In the genomic region with DNA sequence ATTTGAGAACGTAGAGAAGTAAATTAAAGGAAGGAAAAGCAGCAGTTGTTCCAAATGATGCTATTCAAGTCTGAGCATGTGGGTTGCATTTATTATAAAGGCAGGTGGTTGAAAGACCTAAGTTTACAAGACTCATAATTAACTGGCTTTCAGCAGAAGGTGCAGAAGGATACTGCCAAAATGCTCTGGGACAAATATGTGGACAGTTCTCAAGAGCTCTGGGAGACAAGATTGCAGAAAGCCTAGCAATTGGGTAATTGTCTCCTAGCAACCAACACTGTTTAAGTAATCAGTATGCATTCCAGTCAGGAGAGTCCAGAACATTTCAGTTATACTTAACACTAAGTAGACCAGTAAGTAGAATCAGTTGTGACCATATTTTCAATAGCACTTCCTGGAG, we compare ENCODE assay signal across 9 cellular contexts.
A peak's percentile ranks its signal among the peaks of the same experiment; 100 is the strongest.
DNase-seq lines count a peak whose midpoint lies in the region; ATAC-seq, FAIRE-seq and TF ChIP-seq lines count a peak whose summit lies in the region.
"Had no signal": no experiment of that assay in that cellular context is flagged by ENCODE, and none has a peak within 500 bp of the region (broad histone marks: within the 10 kb centered on the region; RNA-seq: fewer than 3 reads in every experiment).

No MANE protein-coding gene starts in this region.

- H3K9ac ChIP-seq in astrocyte (ENCODE audit: low read length) (peak overlapping the region; percentile 7), neuronal stem cell (ENCODE audit: low read depth, low read length, poor library complexity) (no peak overlapping the region)

- H2BK12ac ChIP-seq in neuronal stem cell (ENCODE audit: low read length): no peak overlapping the region

- H2BK5ac ChIP-seq in neuronal stem cell (ENCODE audit: low read length): no peak overlapping the region

- H3K27ac Mint-ChIP-seq in astrocyte (ENCODE audit: unreplicated experiment): peak overlapping the region; percentile 84

- H4K20me1 ChIP-seq in astrocyte (ENCODE audit: insufficient read depth, low read length): no peaks in the 10 kb centered on the region
- H4K20me1 ChIP-seq in hepatocyte (ENCODE audit: insufficient read depth, poor library complexity, severe bottlenecking): no peaks in the 10 kb centered on the region

- ATAC-seq in HG02970 (IDR thresholded peaks at IDR 0.05; ENCODE audit: low FRiP score, unreplicated experiment): no peak

- no peak overlapping the region for H3K18ac ChIP-seq in neuronal stem cell (ENCODE audit: low read length)

- H3K79me2 ChIP-seq in astrocyte (ENCODE audit: insufficient read depth, low read length) (no peaks in the 10 kb centered on the region), hepatocyte (no peaks in the 10 kb centered on the region)

- H3K23ac ChIP-seq in neuronal stem cell (ENCODE audit: low read depth, low read length, poor library complexity): no peak overlapping the region

- H3K27me3 ChIP-seq in astrocyte (ENCODE audit: insufficient read depth, low read length) (no peaks in the 10 kb centered on the region), hepatocyte (no peaks in the 10 kb centered on the region), small intestine (ENCODE audit: control insufficient read depth in 2 of 2, insufficient read depth in 2 of 2, low read length in 2 of 2) (no peaks in the 10 kb centered on the region), neuronal stem cell (ENCODE audit: control insufficient read depth in 3 of 3, insufficient read depth in 3 of 3, low read depth in 1 of 3, low read length in 3 of 3) (no peaks in the 10 kb centered on the region)

- no peak overlapping the region for H4K8ac ChIP-seq in neuronal stem cell (ENCODE audit: low read depth, low read length)

- no peak overlapping the region for H4K91ac ChIP-seq in neuronal stem cell (ENCODE audit: low read depth, low read length, poor library complexity)

- H2AK5ac ChIP-seq in neuronal stem cell (ENCODE audit: low read depth, low read length): no peak overlapping the region

- no peak overlapping the region for H3K14ac ChIP-seq in neuronal stem cell (ENCODE audit: low read length)

- FAIRE-seq in astrocyte (lab: Jason Lieb, UNC): peak; percentile 79
- no peak for FAIRE-seq in small intestine (lab: Jason Lieb, UNC)

- DNase-seq in HS-5 (ENCODE audit: low read depth) (peak; percentile 63), astrocyte (ENCODE audit: low read depth) (peak; percentile 95), hepatocyte (ENCODE audit: low spot score) (peak; percentile 71), small intestine (peak; percentile 25), HUDEP-2 (lab: John Stamatoyannopoulos, UW; ENCODE audit: unreplicated experiment in 76 of 76) (no peak), neuronal stem cell (ENCODE audit: low spot score) (no peak)
- no peak for DNase-seq in activated CD4-positive, alpha-beta T cell treated with anti-CD3 and anti-CD28 coated beads, Interleukin-2, amount 50 U/mL, for 48 hours
- DNase-seq: stimulated activated CD4-positive, alpha-beta T cell treated with anti-CD3 and anti-CD28 coated beads, Interleukin-15, amount 100 ng/mL, for 24 hours had no signal

- H3K4ac ChIP-seq in neuronal stem cell (ENCODE audit: low read length): no peak overlapping the region

- peak overlapping the region; percentile 37 for H3K4me3 Mint-ChIP-seq in astrocyte (ENCODE audit: unreplicated experiment)

- H3K27ac ChIP-seq in astrocyte (ENCODE audit: low read depth, low read length) (peak overlapping the region; percentile 83), hepatocyte (peak overlapping the region; percentile 80), small intestine (ENCODE audit: low read depth in 1 of 2, low read length in 1 of 2) (peak overlapping the region in 1 of 2 donors; percentile 75), neuronal stem cell (replicated peaks; ENCODE audit: low read length) (no peak overlapping the region)

- H3K36me3 ChIP-seq in astrocyte (ENCODE audit: insufficient read depth, low read length) (peaks cover 3% of the 10 kb centered on the region), hepatocyte (replicated peaks; ENCODE audit: insufficient read depth, low read depth) (no peaks in the 10 kb centered on the region), small intestine (ENCODE audit: control insufficient read depth in 2 of 2, insufficient read depth in 2 of 2, low read length in 2 of 2) (peaks cover 0 to 3% of the 10 kb centered on the region in 2 donors), neuronal stem cell (replicated peaks in 1 of 2; ENCODE audit: control insufficient read depth in 2 of 2, insufficient read depth in 2 of 2, low read length in 2 of 2) (peaks cover 2 to 45% of the 10 kb centered on the region in 2 donors)

- H3K4me1 ChIP-seq in astrocyte (ENCODE audit: insufficient read depth, low read length) (peaks cover 29% of the 10 kb centered on the region), hepatocyte (ENCODE audit: insufficient read depth) (peaks cover 12% of the 10 kb centered on the region), small intestine (ENCODE audit: control insufficient read depth in 2 of 2, insufficient read depth in 1 of 2, low read depth in 1 of 2, low read length in 1 of 2) (peaks cover 0 to 4% of the 10 kb centered on the region in 2 donors), neuronal stem cell (ENCODE audit: control insufficient read depth in 2 of 2, insufficient read depth in 1 of 2, low read depth in 1 of 2, low read length in 2 of 2) (peaks cover 20 to 48% of the 10 kb centered on the region in 2 donors)

- H2BK15ac ChIP-seq in neuronal stem cell (ENCODE audit: low read length): no peak overlapping the region

- H3K4me3 ChIP-seq in astrocyte (ENCODE audit: insufficient read depth, low read depth, low read length) (no peak overlapping the region), hepatocyte (no peak overlapping the region), small intestine (ENCODE audit: low read depth in 1 of 2, low read length in 2 of 2) (no peak overlapping the region), neuronal stem cell (ENCODE audit: low read length in 2 of 2) (no peak overlapping the region)

- no peaks in the 10 kb centered on the region for H3K9me2 ChIP-seq in hepatocyte (replicated peaks; ENCODE audit: insufficient read depth)

- peaks cover 10% of the 10 kb centered on the region for H3K36me3 Mint-ChIP-seq in astrocyte (ENCODE audit: low read depth, unreplicated experiment)

- no peak overlapping the region for H2BK120ac ChIP-seq in neuronal stem cell (ENCODE audit: low read depth, low read length)

- 78% methylated on average over 1 of the region's 1 CpG for WGBS in hepatocyte (ENCODE audit: low lambda C conversion rate, missing lambda C conversion rate)
- WGBS in small intestine, 3 donors: 59 to 82% (median 78%) methylated on average over 1 of the region's 1 CpG
- WGBS in neuronal stem cell (ENCODE audit: extremely low coverage in 2 of 2, insufficient read length in 2 of 2, insufficient replicate concordance in 1 of 2), 2 donors: no CpG with 5 or more reads among the region's 1 CpG

- no peaks in the 10 kb centered on the region for H3K79me1 ChIP-seq in neuronal stem cell (ENCODE audit: low read depth, low read length)

- H3K9me3 ChIP-seq in astrocyte (ENCODE audit: insufficient read depth, low read depth, low read length) (no peaks in the 10 kb centered on the region), hepatocyte (ENCODE audit: low read depth) (no peaks in the 10 kb centered on the region), small intestine (ENCODE audit: control insufficient read depth, low read depth) (no peaks in the 10 kb centered on the region), neuronal stem cell (replicated peaks in 1 of 2; ENCODE audit: control insufficient read depth in 2 of 2, insufficient read depth in 1 of 2, low read depth in 1 of 2, low read length in 2 of 2) (peaks cover 0 to 4% of the 10 kb centered on the region in 2 donors)

- no peaks in the 10 kb centered on the region for H3K9me3 Mint-ChIP-seq in astrocyte (ENCODE audit: unreplicated experiment)

- H3K4me2 ChIP-seq in astrocyte (ENCODE audit: low read length) (peak overlapping the region; percentile 52), hepatocyte (peak overlapping the region; percentile 13), neuronal stem cell (ENCODE audit: insufficient read depth, low read length, poor library complexity, severe bottlenecking) (no peak overlapping the region)

- peaks cover 23% of the 10 kb centered on the region for H3K4me1 Mint-ChIP-seq in astrocyte (ENCODE audit: low read depth, unreplicated experiment)

- TF ChIP-seq CTCF in astrocyte (IDR thresholded peaks at IDR 0.05; ENCODE audit: insufficient read depth, low read depth, low read length) (no peak), hepatocyte (IDR thresholded peaks at IDR 0.05; ENCODE audit: poor library complexity) (no peak)

- H2AFZ ChIP-seq in astrocyte (ENCODE audit: low read depth, low read length) (no peak overlapping the region), hepatocyte (no peak overlapping the region), neuronal stem cell (ENCODE audit: low read length) (no peak overlapping the region)

- no peaks in the 10 kb centered on the region for H3K27me3 Mint-ChIP-seq in astrocyte (ENCODE audit: low read depth, unreplicated experiment)

Comparison
In these comparisons a context has a peak if more than half of its experiments do, and no peak if none do; other contexts are left out.
1. DNase-seq: peak in HS-5 (single experiment), astrocyte (single experiment), hepatocyte (single experiment) and small intestine (single experiment); none in activated CD4-positive, alpha-beta T cell treated with anti-CD3 and anti-CD28 coated beads, Interleukin-2, amount 50 U/mL, for 48 hours (0 of 2), HUDEP-2 (0 of 76) and neuronal stem cell (single experiment).